1 cellular context compared by ENCODE assay signal in the genomic region with DNA sequence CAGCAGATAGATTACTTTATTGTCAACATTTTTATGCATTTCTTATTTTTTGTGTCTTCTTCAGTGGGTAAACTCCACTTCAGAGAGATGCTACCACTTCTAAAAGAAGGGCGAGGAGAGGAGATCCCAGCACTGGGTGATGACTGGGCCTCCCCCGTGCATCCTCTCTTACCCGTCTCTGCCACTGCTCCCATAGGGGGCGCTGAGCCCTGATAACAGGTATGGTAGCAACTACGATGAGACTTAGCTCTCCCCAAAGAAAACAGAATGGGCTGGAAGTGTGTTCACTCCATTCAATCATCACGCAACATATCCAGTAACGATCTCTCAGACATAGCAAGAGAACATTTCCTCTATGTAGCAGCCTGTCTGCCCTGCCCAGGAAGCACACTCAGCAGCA.
TF ChIP-seq lines count a peak whose summit lies in the region.

No MANE protein-coding gene starts in this region.

TF ChIP-seq in H1, 55 proteins besides CTCF, POLR2A, EP300 and RAD21 (continued from another document):
- TF ChIP-seq, protein P1, sequence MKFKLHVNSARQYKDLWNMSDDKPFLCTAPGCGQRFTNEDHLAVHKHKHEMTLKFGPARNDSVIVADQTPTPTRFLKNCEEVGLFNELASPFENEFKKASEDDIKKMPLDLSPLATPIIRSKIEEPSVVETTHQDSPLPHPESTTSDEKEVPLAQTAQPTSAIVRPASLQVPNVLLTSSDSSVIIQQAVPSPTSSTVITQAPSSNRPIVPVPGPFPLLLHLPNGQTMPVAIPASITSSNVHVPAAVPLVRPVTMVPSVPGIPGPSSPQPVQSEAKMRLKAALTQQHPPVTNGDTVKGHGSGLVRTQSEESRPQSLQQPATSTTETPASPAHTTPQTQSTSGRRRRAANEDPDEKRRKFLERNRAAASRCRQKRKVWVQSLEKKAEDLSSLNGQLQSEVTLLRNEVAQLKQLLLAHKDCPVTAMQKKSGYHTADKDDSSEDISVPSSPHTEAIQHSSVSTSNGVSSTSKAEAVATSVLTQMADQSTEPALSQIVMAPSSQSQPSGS (IDR thresholded peaks at IDR 0.05; ENCODE audit: low read length): no peak
- no peak for TF ChIP-seq TBP (IDR thresholded peaks at IDR 0.05; ENCODE audit: low read depth, low read length)
- TF ChIP-seq CREB1 (IDR thresholded peaks at IDR 0.05): no peak
- TF ChIP-seq, protein P2, sequence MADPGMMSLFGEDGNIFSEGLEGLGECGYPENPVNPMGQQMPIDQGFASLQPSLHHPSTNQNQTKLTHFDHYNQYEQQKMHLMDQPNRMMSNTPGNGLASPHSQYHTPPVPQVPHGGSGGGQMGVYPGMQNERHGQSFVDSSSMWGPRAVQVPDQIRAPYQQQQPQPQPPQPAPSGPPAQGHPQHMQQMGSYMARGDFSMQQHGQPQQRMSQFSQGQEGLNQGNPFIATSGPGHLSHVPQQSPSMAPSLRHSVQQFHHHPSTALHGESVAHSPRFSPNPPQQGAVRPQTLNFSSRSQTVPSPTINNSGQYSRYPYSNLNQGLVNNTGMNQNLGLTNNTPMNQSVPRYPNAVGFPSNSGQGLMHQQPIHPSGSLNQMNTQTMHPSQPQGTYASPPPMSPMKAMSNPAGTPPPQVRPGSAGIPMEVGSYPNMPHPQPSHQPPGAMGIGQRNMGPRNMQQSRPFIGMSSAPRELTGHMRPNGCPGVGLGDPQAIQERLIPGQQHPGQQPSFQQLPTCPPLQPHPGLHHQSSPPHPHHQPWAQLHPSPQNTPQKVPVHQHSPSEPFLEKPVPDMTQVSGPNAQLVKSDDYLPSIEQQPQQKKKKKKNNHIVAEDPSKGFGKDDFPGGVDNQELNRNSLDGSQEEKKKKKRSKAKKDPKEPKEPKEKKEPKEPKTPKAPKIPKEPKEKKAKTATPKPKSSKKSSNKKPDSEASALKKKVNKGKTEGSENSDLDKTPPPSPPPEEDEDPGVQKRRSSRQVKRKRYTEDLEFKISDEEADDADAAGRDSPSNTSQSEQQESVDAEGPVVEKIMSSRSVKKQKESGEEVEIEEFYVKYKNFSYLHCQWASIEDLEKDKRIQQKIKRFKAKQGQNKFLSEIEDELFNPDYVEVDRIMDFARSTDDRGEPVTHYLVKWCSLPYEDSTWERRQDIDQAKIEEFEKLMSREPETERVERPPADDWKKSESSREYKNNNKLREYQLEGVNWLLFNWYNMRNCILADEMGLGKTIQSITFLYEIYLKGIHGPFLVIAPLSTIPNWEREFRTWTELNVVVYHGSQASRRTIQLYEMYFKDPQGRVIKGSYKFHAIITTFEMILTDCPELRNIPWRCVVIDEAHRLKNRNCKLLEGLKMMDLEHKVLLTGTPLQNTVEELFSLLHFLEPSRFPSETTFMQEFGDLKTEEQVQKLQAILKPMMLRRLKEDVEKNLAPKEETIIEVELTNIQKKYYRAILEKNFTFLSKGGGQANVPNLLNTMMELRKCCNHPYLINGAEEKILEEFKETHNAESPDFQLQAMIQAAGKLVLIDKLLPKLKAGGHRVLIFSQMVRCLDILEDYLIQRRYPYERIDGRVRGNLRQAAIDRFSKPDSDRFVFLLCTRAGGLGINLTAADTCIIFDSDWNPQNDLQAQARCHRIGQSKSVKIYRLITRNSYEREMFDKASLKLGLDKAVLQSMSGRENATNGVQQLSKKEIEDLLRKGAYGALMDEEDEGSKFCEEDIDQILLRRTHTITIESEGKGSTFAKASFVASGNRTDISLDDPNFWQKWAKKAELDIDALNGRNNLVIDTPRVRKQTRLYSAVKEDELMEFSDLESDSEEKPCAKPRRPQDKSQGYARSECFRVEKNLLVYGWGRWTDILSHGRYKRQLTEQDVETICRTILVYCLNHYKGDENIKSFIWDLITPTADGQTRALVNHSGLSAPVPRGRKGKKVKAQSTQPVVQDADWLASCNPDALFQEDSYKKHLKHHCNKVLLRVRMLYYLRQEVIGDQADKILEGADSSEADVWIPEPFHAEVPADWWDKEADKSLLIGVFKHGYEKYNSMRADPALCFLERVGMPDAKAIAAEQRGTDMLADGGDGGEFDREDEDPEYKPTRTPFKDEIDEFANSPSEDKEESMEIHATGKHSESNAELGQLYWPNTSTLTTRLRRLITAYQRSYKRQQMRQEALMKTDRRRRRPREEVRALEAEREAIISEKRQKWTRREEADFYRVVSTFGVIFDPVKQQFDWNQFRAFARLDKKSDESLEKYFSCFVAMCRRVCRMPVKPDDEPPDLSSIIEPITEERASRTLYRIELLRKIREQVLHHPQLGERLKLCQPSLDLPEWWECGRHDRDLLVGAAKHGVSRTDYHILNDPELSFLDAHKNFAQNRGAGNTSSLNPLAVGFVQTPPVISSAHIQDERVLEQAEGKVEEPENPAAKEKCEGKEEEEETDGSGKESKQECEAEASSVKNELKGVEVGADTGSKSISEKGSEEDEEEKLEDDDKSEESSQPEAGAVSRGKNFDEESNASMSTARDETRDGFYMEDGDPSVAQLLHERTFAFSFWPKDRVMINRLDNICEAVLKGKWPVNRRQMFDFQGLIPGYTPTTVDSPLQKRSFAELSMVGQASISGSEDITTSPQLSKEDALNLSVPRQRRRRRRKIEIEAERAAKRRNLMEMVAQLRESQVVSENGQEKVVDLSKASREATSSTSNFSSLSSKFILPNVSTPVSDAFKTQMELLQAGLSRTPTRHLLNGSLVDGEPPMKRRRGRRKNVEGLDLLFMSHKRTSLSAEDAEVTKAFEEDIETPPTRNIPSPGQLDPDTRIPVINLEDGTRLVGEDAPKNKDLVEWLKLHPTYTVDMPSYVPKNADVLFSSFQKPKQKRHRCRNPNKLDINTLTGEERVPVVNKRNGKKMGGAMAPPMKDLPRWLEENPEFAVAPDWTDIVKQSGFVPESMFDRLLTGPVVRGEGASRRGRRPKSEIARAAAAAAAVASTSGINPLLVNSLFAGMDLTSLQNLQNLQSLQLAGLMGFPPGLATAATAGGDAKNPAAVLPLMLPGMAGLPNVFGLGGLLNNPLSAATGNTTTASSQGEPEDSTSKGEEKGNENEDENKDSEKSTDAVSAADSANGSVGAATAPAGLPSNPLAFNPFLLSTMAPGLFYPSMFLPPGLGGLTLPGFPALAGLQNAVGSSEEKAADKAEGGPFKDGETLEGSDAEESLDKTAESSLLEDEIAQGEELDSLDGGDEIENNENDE (IDR thresholded peaks at IDR 0.05; ENCODE audit: insufficient replicate concordance, low read length): no peak
